ENCODE assay signal across 19 cellular contexts in the genomic region with DNA sequence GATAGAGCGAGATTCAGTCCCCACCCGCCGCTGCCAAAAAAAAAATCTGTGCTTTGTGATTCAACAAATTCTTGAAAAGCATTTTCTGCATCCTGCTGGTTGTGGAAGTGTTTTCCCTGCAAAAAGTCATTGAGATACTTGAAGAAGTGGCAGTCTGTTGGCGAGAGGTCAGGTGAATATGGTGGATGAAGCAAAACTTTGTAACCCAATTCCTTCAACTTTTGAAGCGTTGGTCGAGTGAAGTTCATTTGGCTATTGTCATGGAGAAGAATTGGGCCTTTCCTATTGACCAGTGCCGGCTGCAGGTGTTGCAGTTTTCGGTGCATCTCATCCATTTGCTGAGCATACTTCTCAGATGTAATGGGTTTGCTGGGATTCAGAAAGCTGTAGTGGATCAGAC.
"Had no signal": no experiment of that assay in that cellular context is flagged by ENCODE, and none has a peak within 500 bp of the region (broad histone marks: within the 10 kb centered on the region; RNA-seq: fewer than 3 reads in every experiment).

No MANE protein-coding gene starts in this region.

- H3K27ac ChIP-seq: HL-60, RWPE1 had no signal

- ATAC-seq: SK-N-SH treated with all-trans-retinoic acid at 6 μM for 48 hours had no signal

- DNase-seq: KBM-7, MV-4-11, NCI-H1048, NCI-H1105, NCI-H1417, NCI-H146, NCI-H1694 treated with DMSO at 0.1 percent for 48 hours, NCI-H1930, NCI-H2081, NCI-H2107, NCI-H2227 treated with DMSO at 0.1 percent for 48 hours, NCI-H524 treated with DMSO at 0.1 percent for 48 hours, NCI-H69, NCI-H774, SHP77, T-helper 1 cell had no signal
